In the genomic region with DNA sequence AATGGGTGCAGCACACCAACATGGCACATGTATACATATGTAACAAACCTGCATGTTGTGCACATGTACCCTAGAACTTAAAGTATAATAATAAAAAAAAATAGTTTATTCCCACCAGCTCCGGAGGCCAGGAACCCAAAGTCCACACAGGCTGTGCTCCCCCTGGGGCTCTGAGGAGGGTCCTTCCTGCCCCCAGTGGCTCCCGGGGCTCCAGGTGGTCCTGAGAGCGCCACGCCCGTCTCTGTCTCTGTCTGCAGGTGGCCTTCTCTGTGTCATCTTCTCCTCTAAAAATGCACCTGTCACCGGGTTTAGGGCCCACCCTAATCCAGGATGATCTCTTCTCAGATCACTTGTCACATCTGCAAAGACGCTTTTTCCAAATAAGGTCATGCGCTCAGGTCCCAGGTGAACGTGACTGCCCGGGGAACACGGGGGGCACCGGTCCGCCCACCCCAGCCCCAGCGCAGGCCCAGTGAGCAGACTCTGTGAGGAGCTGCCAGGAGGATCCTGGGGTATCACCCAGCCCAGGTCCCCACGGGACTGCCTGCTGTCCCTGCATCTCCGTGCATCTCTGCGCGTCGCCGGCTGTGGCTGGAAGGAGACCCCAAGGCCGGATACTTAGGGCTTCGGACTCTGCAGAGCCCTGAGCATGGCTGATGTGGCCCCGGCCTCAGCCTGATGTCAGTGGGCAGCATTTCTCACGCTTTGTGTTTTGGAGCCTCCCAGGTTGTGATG, we compare ENCODE assay signal across 24 cellular contexts. TPM values are rescaled to one million over a fixed set of nuclear protein-coding genes. Genes with fewer than 3 reads are reported as not detected.
DNase-seq lines count a peak whose midpoint lies in the region; ATAC-seq and TF ChIP-seq lines count a peak whose summit lies in the region.
"Had no signal": no experiment of that assay in that cellular context is flagged by ENCODE, and none has a peak within 500 bp of the region (broad histone marks: within the 10 kb centered on the region; RNA-seq: fewer than 3 reads in every experiment).

No MANE protein-coding gene starts in this region.

- H3K4me1 Mint-ChIP-seq in T-helper 2 cell treated with Interferon-gamma antibody and Interleukin-4, amounts not matched to agents 5 μg/mL and 100 μg/mL, for 36 hours (ENCODE audit: low read depth), result peaks cover 35% of the 10 kb centered on the region
- peaks cover 19 to 20% of the 10 kb centered on the region in 2 donors for H3K4me1 Mint-ChIP-seq in natural killer cell
- peaks cover 20% of the 10 kb centered on the region in 2 donors for H3K4me1 Mint-ChIP-seq in natural killer cell treated with Interleukin-12 subunit alpha and Interleukin-12 subunit beta and Interleukin-15 and Interleukin-18, amount 100 ng/mL, for 72 hours (ENCODE audit: low read depth in 2 of 2)

- intact Hi-C loops in natural killer cell (cut with micrococcal nuclease), result loop anchor here (5.0 kb wide), 1 partner anchor 37 kb away; no protein-coding TSS in a partner anchor

- DNase-seq in T-helper 2 cell treated with Interferon-gamma antibody and Interleukin-4, amounts not matched to agents 5 μg/mL and 100 μg/mL, for 36 hours (ENCODE audit: low spot score), result no peak
- DNase-seq in T-helper 2 cell (no peak), natural killer cell (no peak), NCI-H69 (lab: John Stamatoyannopoulos, UW) (no peak), NCI-H146 (lab: John Stamatoyannopoulos, UW) (no peak)
- no peak for DNase-seq in natural killer cell treated with Interleukin-12 subunit alpha and Interleukin-12 subunit beta and Interleukin-15 and Interleukin-18, amount 100 ng/mL, for 72 hours (ENCODE audit: low spot score)
- DNase-seq: activated CD8-positive, alpha-beta memory T cell treated with anti-CD3 and anti-CD28 coated beads, Interleukin-2, amount 50 U/mL, for 48 hours; activated gamma-delta T cell; amniotic stem cell; EL; foreskin keratinocyte; H7; Kasumi-1; left colon; NCI-H1048; NCI-H187 treated with DMSO at 0.1 percent for 48 hours; NCI-H345; occipital lobe; Right ventricle myocardium superior; upper lobe of right lung had no signal

- no peaks in the 10 kb centered on the region for H3K27me3 Mint-ChIP-seq in T-helper 2 cell treated with Interferon-gamma antibody and Interleukin-4, amounts not matched to agents 5 μg/mL and 100 μg/mL, for 36 hours (ENCODE audit: low read depth)
- H3K27me3 Mint-ChIP-seq in natural killer cell (ENCODE audit: low read depth in 2 of 2), result no peaks in the 10 kb centered on the region
- H3K27me3 Mint-ChIP-seq in natural killer cell treated with Interleukin-12 subunit alpha and Interleukin-12 subunit beta and Interleukin-15 and Interleukin-18, amount 100 ng/mL, for 72 hours, result no peaks in the 10 kb centered on the region

- no peak for TF ChIP-seq CTCF in natural killer cell (IDR thresholded peaks at IDR 0.05)
- no peak for TF ChIP-seq CTCF in VCaP (conservative IDR thresholded peaks at IDR 0.05)

- peak overlapping the region; percentile 12 for H3K4me3 Mint-ChIP-seq in T-helper 2 cell treated with Interferon-gamma antibody and Interleukin-4, amounts not matched to agents 5 μg/mL and 100 μg/mL, for 36 hours
- peak overlapping the region; percentile 49 for H3K4me3 Mint-ChIP-seq in natural killer cell
- no peak overlapping the region for H3K4me3 Mint-ChIP-seq in natural killer cell treated with Interleukin-12 subunit alpha and Interleukin-12 subunit beta and Interleukin-15 and Interleukin-18, amount 100 ng/mL, for 72 hours

- no peak for ATAC-seq in natural killer cell
- ATAC-seq in natural killer cell treated with Interleukin-12 subunit alpha and Interleukin-12 subunit beta and Interleukin-15 and Interleukin-18, amount 100 ng/mL, for 72 hours, result no peak
- ATAC-seq in HG02610 (IDR thresholded peaks at IDR 0.05; ENCODE audit: unreplicated experiment), result no peak
- ATAC-seq: esophagus mucosa, foreskin keratinocyte, left colon, upper lobe of right lung had no signal

- H3K9me3 Mint-ChIP-seq in T-helper 2 cell treated with Interferon-gamma antibody and Interleukin-4, amounts not matched to agents 5 μg/mL and 100 μg/mL, for 36 hours, result no peaks in the 10 kb centered on the region
- H3K9me3 Mint-ChIP-seq in natural killer cell, result no peaks in the 10 kb centered on the region
- H3K9me3 Mint-ChIP-seq in natural killer cell treated with Interleukin-12 subunit alpha and Interleukin-12 subunit beta and Interleukin-15 and Interleukin-18, amount 100 ng/mL, for 72 hours, result no peaks in the 10 kb centered on the region

- H3K27ac Mint-ChIP-seq in T-helper 2 cell treated with Interferon-gamma antibody and Interleukin-4, amounts not matched to agents 5 μg/mL and 100 μg/mL, for 36 hours, result peak overlapping the region; percentile 75
- peak overlapping the region in 1 of 2 donors; percentile 47 for H3K27ac Mint-ChIP-seq in natural killer cell
- H3K27ac Mint-ChIP-seq in natural killer cell treated with Interleukin-12 subunit alpha and Interleukin-12 subunit beta and Interleukin-15 and Interleukin-18, amount 100 ng/mL, for 72 hours, result no peak overlapping the region

- peaks cover 31% of the 10 kb centered on the region for H3K36me3 Mint-ChIP-seq in T-helper 2 cell treated with Interferon-gamma antibody and Interleukin-4, amounts not matched to agents 5 μg/mL and 100 μg/mL, for 36 hours (ENCODE audit: low read depth)
- no peaks in the 10 kb centered on the region for H3K36me3 Mint-ChIP-seq in natural killer cell
- no peaks in the 10 kb centered on the region for H3K36me3 Mint-ChIP-seq in natural killer cell treated with Interleukin-12 subunit alpha and Interleukin-12 subunit beta and Interleukin-15 and Interleukin-18, amount 100 ng/mL, for 72 hours

- H3K27ac ChIP-seq in VCaP, result peak overlapping the region; percentile 97
- H3K27ac ChIP-seq: foreskin keratinocyte had no signal

RNA-seq across cellular contexts. Expression of a gene that starts 11.8 kb away (rescaled TPM):
- total RNA-seq in natural killer cell, result 1 to 10 TPM in 2 of 3 donors, under 1 TPM in 1; 0.59 to 1.4 (median 1.1) TPM
- total RNA-seq in natural killer cell treated with Interleukin-12 subunit alpha and Interleukin-12 subunit beta and Interleukin-15 and Interleukin-18, amount 100 ng/mL, for 72 hours, result 10 to 100 TPM; 42.9 to 88.3 TPM

RNA-seq across cellular contexts. Expression of a gene that starts 54.5 kb away (rescaled TPM):
- under 1 TPM in 2 of 3 donors, not detected in 1; 0.11 to 0.45 TPM for total RNA-seq in natural killer cell
- not detected for total RNA-seq in natural killer cell treated with Interleukin-12 subunit alpha and Interleukin-12 subunit beta and Interleukin-15 and Interleukin-18, amount 100 ng/mL, for 72 hours
- total RNA-seq: bronchial epithelial cell, esophagus mucosa, Right ventricle myocardium superior had no signal

Comparison
In these comparisons a context has a peak if more than half of its experiments do, and no peak if none do; other contexts are left out.
1. RNA of a gene that starts 11.8 kb away (total RNA-seq): 42.9 to 88.3 TPM in natural killer cell treated with Interleukin-12 subunit alpha and Interleukin-12 subunit beta and Interleukin-15 and Interleukin-18, amount 100 ng/mL, for 72 hours; 0.59 to 1.4 TPM in natural killer cell; every median in the first group is over 10 times any median in the second.